In genomic region chr11:35192347-35192746, GRCh38 we compare ENCODE assay signal across 15 cellular contexts. TPM values are rescaled to one million over a fixed set of nuclear protein-coding genes. Genes with fewer than 3 reads are reported as not detected.
DNase-seq lines count a peak whose midpoint lies in the region; ATAC-seq, FAIRE-seq and TF ChIP-seq lines count a peak whose summit lies in the region.
"Had no signal": no experiment of that assay in that cellular context is flagged by ENCODE, and none has a peak within 500 bp of the region (broad histone marks: within the 10 kb centered on the region; RNA-seq: fewer than 3 reads in every experiment).

No MANE protein-coding gene starts in this region.

- WGBS in heart right ventricle, 2 donors = 13 to 14% methylated on average over 3 of the region's 3 CpGs

- H3K36me3 ChIP-seq in heart right ventricle = peaks cover 0 to 100% (median 0%) of the 10 kb centered on the region in 9 donors

- H3K9me3 ChIP-seq in T-helper 17 cell (ENCODE audit: control insufficient read depth, low read length, poor library complexity, severe bottlenecking) (no peaks in the 10 kb centered on the region), heart right ventricle (no peaks in the 10 kb centered on the region)

- TF ChIP-seq CTCF in CD14-positive monocyte (IDR thresholded peaks at IDR 0.05) (no peak), heart right ventricle (IDR thresholded peaks at IDR 0.05) (no peak), osteocyte (IDR thresholded peaks at IDR 0.05) (no peak)

- DNase-seq in CD14-positive monocyte (ENCODE audit: low spot score) = no peak
- no peak for DNase-seq in T-helper 17 cell
- peak; percentile 53 to 58 for DNase-seq in heart right ventricle
- no peak for DNase-seq in osteocyte (ENCODE audit: extremely low spot score, unreplicated experiment)
- no peak for DNase-seq in superior temporal gyrus (ENCODE audit: extremely low spot score)
- no peak for DNase-seq in hippocampal formation (lab: John Stamatoyannopoulos, UW)
- DNase-seq in stimulated activated naive B cell treated with anti-CD40 and anti-IgM and Interleukin-4, amounts not matched to agents 10 μg/mL and 1 μg/mL and 100 μg/mL, for 72 hours = no peak
- no peak for DNase-seq in GM12891 (ENCODE audit: insufficient read length, low spot score)
- DNase-seq: activated CD4-positive, alpha-beta T cell treated with anti-CD3 and anti-CD28 coated beads, Interleukin-2, amount 10 ng/mL, durations not matched to agents 7 days and 5 days; COR-L47; NCI-H1092 treated with DMSO at 0.1 percent for 48 hours had no signal

- ATAC-seq in T-helper 17 cell (no peak), heart right ventricle (peak; percentile 81 to 96 (median 88))
- no peak for ATAC-seq in stimulated activated naive B cell treated with anti-CD40 and anti-IgM and Interleukin-4, amounts not matched to agents 10 μg/mL and 1 μg/mL and 100 μg/mL, for 72 hours (replicated peaks)
- ATAC-seq: GM23338 had no signal

- no peaks in the 10 kb centered on the region for H3K27me3 Mint-ChIP-seq in CD14-positive monocyte (ENCODE audit: low read depth in 3 of 3)
- H3K27me3 Mint-ChIP-seq in T-helper 17 cell = no peaks in the 10 kb centered on the region
- no peaks in the 10 kb centered on the region for H3K27me3 Mint-ChIP-seq in osteocyte (ENCODE audit: unreplicated experiment)
- H3K27me3 Mint-ChIP-seq in stimulated activated naive B cell treated with anti-CD40 and anti-IgM and Interleukin-4, amounts not matched to agents 10 μg/mL and 1 μg/mL and 100 μg/mL, for 72 hours = no peaks in the 10 kb centered on the region
- H3K27me3 Mint-ChIP-seq: activated CD4-positive, alpha-beta T cell treated with anti-CD3 and anti-CD28 coated beads, Interleukin-2, amount 10 ng/mL, durations not matched to agents 7 days and 5 days; brain had no signal

- peaks cover 2 to 78% (median 27%) of the 10 kb centered on the region in 9 donors for H3K4me1 ChIP-seq in heart right ventricle

- peak overlapping the region; percentile 26 to 95 (median 50) for H3K27ac Mint-ChIP-seq in CD14-positive monocyte
- peak overlapping the region; percentile 98 for H3K27ac Mint-ChIP-seq in T-helper 17 cell
- H3K27ac Mint-ChIP-seq in osteocyte (ENCODE audit: unreplicated experiment) = peak overlapping the region; percentile 61
- H3K27ac Mint-ChIP-seq in stimulated activated naive B cell treated with anti-CD40 and anti-IgM and Interleukin-4, amounts not matched to agents 10 μg/mL and 1 μg/mL and 100 μg/mL, for 72 hours = no peak overlapping the region
- H3K27ac Mint-ChIP-seq: brain, GM23338 had no signal

- H3K36me3 Mint-ChIP-seq in CD14-positive monocyte = peaks cover 93 to 97% of the 10 kb centered on the region in 2 donors
- peaks cover 24% of the 10 kb centered on the region for H3K36me3 Mint-ChIP-seq in T-helper 17 cell (ENCODE audit: low read depth)
- H3K36me3 Mint-ChIP-seq in osteocyte (ENCODE audit: unreplicated experiment) = peaks cover 72% of the 10 kb centered on the region
- H3K36me3 Mint-ChIP-seq in stimulated activated naive B cell treated with anti-CD40 and anti-IgM and Interleukin-4, amounts not matched to agents 10 μg/mL and 1 μg/mL and 100 μg/mL, for 72 hours = peaks cover 50 to 86% of the 10 kb centered on the region in 2 donors

- no peak overlapping the region for H3K4me3 ChIP-seq in heart right ventricle
- H3K4me3 ChIP-seq: GM23338, skin epidermis had no signal

- H3K4me3 Mint-ChIP-seq in CD14-positive monocyte (no peak overlapping the region), T-helper 17 cell (peak overlapping the region; percentile 31), osteocyte (ENCODE audit: unreplicated experiment) (no peak overlapping the region)
- H3K4me3 Mint-ChIP-seq in stimulated activated naive B cell treated with anti-CD40 and anti-IgM and Interleukin-4, amounts not matched to agents 10 μg/mL and 1 μg/mL and 100 μg/mL, for 72 hours = no peak overlapping the region
- H3K4me3 Mint-ChIP-seq: activated CD4-positive, alpha-beta T cell treated with anti-CD3 and anti-CD28 coated beads, Interleukin-2, amount 10 ng/mL, durations not matched to agents 7 days and 5 days; brain; GM23338 had no signal

- intact Hi-C loops in CD14-positive monocyte (cut with micrococcal nuclease) = no loop called here
- intact Hi-C loops in heart right ventricle (cut with DNase I) = loop anchor here in 1 of 10 donors (10.0 kb wide), 1 partner anchor 122 kb away; no protein-coding TSS in a partner anchor

- H3K9me3 Mint-ChIP-seq in CD14-positive monocyte (peaks cover 0 to 1% (median 0%) of the 10 kb centered on the region in 7 donors), osteocyte (ENCODE audit: unreplicated experiment) (no peaks in the 10 kb centered on the region)
- no peaks in the 10 kb centered on the region for H3K9me3 Mint-ChIP-seq in stimulated activated naive B cell treated with anti-CD40 and anti-IgM and Interleukin-4, amounts not matched to agents 10 μg/mL and 1 μg/mL and 100 μg/mL, for 72 hours
- H3K9me3 Mint-ChIP-seq: brain, GM23338 had no signal

- peak overlapping the region in 8 of 10 donors; percentile 11 to 75 (median 42) for H3K27ac ChIP-seq in heart right ventricle

- peaks cover 82% of the 10 kb centered on the region for H3K4me1 Mint-ChIP-seq in CD14-positive monocyte
- H3K4me1 Mint-ChIP-seq in T-helper 17 cell = peaks cover 55% of the 10 kb centered on the region
- H3K4me1 Mint-ChIP-seq in osteocyte (ENCODE audit: unreplicated experiment) = peaks cover 25% of the 10 kb centered on the region
- peaks cover 21 to 27% of the 10 kb centered on the region in 2 donors for H3K4me1 Mint-ChIP-seq in stimulated activated naive B cell treated with anti-CD40 and anti-IgM and Interleukin-4, amounts not matched to agents 10 μg/mL and 1 μg/mL and 100 μg/mL, for 72 hours

- no peaks in the 10 kb centered on the region for H3K27me3 ChIP-seq in heart right ventricle

- TF ChIP-seq POLR2A in GM12891 (IDR thresholded peaks at IDR 0.05; ENCODE audit: low read depth, low read length) = no peak

- FAIRE-seq in GM12891 (lab: Jason Lieb, UNC) = no peak
- FAIRE-seq: RCC 7860 had no signal

TF ChIP-seq in GM12891, 5 proteins besides CTCF, POLR2A, EP300 and RAD21:
- TF ChIP-seq POU2F2 (IDR thresholded peaks at IDR 0.05; ENCODE audit: low read depth, low read length) (no peak), PAX5 (IDR thresholded peaks at IDR 0.05; ENCODE audit: insufficient read depth, low read length, severe bottlenecking) (no peak), SPI1 (IDR thresholded peaks at IDR 0.05; ENCODE audit: low read depth, low read length) (no peak), POLR2AphosphoS5 (IDR thresholded peaks at IDR 0.05; ENCODE audit: low read depth, low read length) (no peak), TAF1 (IDR thresholded peaks at IDR 0.05; ENCODE audit: low read depth, low read length) (no peak)

RNA-seq across cellular contexts. Expression of gene CD44, which starts 53.4 kb away (rescaled TPM):
- polyA plus RNA-seq in CD14-positive monocyte (100 to 1,000 TPM; 415 to 531 TPM), heart right ventricle (10 to 100 TPM in 1 of 2 donors, 1 to 10 TPM in 1; 7.0 to 18.8 TPM)
- total RNA-seq in T-helper 17 cell (1,000 to 10,000 TPM; 1,118 to 1,497 TPM), heart right ventricle (100 to 1,000 TPM in 1 of 10 donors, 10 to 100 TPM in 9; 18.9 to 104 (median 27.1) TPM), osteocyte (283 and 309 TPM in 2 replicates)
- 726 TPM for polyA plus RNA-seq in GM12891 (2012; ENCODE audit: low read depth, missing spikeins)

Comparison
In these comparisons a context has a peak if more than half of its experiments do, and no peak if none do; other contexts are left out.
1. DNase-seq: peak in heart right ventricle (2 of 2); none in CD14-positive monocyte (single experiment), T-helper 17 cell (0 of 3), osteocyte (single experiment), superior temporal gyrus (single experiment), hippocampal formation (0 of 2), stimulated activated naive B cell treated with anti-CD40 and anti-IgM and Interleukin-4, amounts not matched to agents 10 μg/mL and 1 μg/mL and 100 μg/mL, for 72 hours (single experiment) and GM12891 (single experiment).
2. ATAC-seq: peak in heart right ventricle (8 of 8); none in T-helper 17 cell (single experiment) and stimulated activated naive B cell treated with anti-CD40 and anti-IgM and Interleukin-4, amounts not matched to agents 10 μg/mL and 1 μg/mL and 100 μg/mL, for 72 hours (0 of 2).